Comparison of ENCODE assay signal across 24 cellular contexts in genomic region chr17:5198472-5198871, GRCh38.
DNase-seq lines count a peak whose midpoint lies in the region; ATAC-seq lines count a peak whose summit lies in the region.
"Had no signal": no experiment of that assay in that cellular context is flagged by ENCODE, and none has a peak within 500 bp of the region (broad histone marks: within the 10 kb centered on the region; RNA-seq: fewer than 3 reads in every experiment).

No MANE protein-coding gene starts in this region.

- H3K9me3 Mint-ChIP-seq in stimulated activated naive CD8-positive, alpha-beta T cell treated with anti-CD3 and anti-CD28 coated beads, Interleukin-15, amount 100 ng/mL, for 72 hours, result no peaks in the 10 kb centered on the region
- no peaks in the 10 kb centered on the region for H3K9me3 Mint-ChIP-seq in effector memory CD8-positive, alpha-beta T cell

- H3K36me3 Mint-ChIP-seq in effector memory CD8-positive, alpha-beta T cell (ENCODE audit: insufficient read depth), result peaks cover 5% of the 10 kb centered on the region

- peak overlapping the region in 1 of 2 donors; percentile 90 for H3K27ac Mint-ChIP-seq in stimulated activated naive CD8-positive, alpha-beta T cell treated with anti-CD3 and anti-CD28 coated beads, Interleukin-15, amount 100 ng/mL, for 72 hours
- H3K27ac Mint-ChIP-seq in effector memory CD8-positive, alpha-beta T cell, result peak overlapping the region in 1 of 2 donors; percentile 65
- H3K27ac Mint-ChIP-seq: T-helper 17 cell had no signal

- peak; percentile 37 for ATAC-seq in stimulated activated naive CD8-positive, alpha-beta T cell treated with anti-CD3 and anti-CD28 coated beads, Interleukin-15, Interleukin-2, amounts not matched to agents 100 U/mL and 50 U/mL, for 24 hours
- ATAC-seq in stimulated activated naive CD8-positive, alpha-beta T cell treated with anti-CD3 and anti-CD28 coated beads, Interleukin-15, amount 100 ng/mL, for 72 hours, result no peak
- peak; percentile 35 for ATAC-seq in effector memory CD8-positive, alpha-beta T cell (replicated peaks)
- ATAC-seq in GM19023 (IDR thresholded peaks at IDR 0.05; ENCODE audit: unreplicated experiment) (no peak), GM18867 (IDR thresholded peaks at IDR 0.05; ENCODE audit: unreplicated experiment) (no peak)
- ATAC-seq: left lung, sciatic nerve, T-helper 17 cell had no signal

- no peaks in the 10 kb centered on the region for H3K27me3 Mint-ChIP-seq in stimulated activated naive CD8-positive, alpha-beta T cell treated with anti-CD3 and anti-CD28 coated beads, Interleukin-15, amount 100 ng/mL, for 72 hours
- H3K27me3 Mint-ChIP-seq in effector memory CD8-positive, alpha-beta T cell, result no peaks in the 10 kb centered on the region
- H3K27me3 Mint-ChIP-seq: T-helper 17 cell had no signal

- H3K4me3 Mint-ChIP-seq in stimulated activated naive CD8-positive, alpha-beta T cell treated with anti-CD3 and anti-CD28 coated beads, Interleukin-15, amount 100 ng/mL, for 72 hours, result no peak overlapping the region
- peak overlapping the region; percentile 27 to 40 for H3K4me3 Mint-ChIP-seq in effector memory CD8-positive, alpha-beta T cell
- H3K4me3 Mint-ChIP-seq: T-helper 17 cell had no signal

- peaks cover 13% of the 10 kb centered on the region for H3K4me1 Mint-ChIP-seq in stimulated activated naive CD8-positive, alpha-beta T cell treated with anti-CD3 and anti-CD28 coated beads, Interleukin-15, amount 100 ng/mL, for 72 hours
- H3K4me1 Mint-ChIP-seq in effector memory CD8-positive, alpha-beta T cell (ENCODE audit: low read depth in 2 of 2), result peaks cover 6 to 9% of the 10 kb centered on the region in 2 donors

- no peak for DNase-seq in stimulated activated naive CD8-positive, alpha-beta T cell treated with anti-CD3 and anti-CD28 coated beads, Interleukin-15, Interleukin-2, amounts not matched to agents 100 U/mL and 50 U/mL, for 24 hours
- DNase-seq in stimulated activated naive CD8-positive, alpha-beta T cell treated with anti-CD3 and anti-CD28 coated beads, Interleukin-15, amount 100 ng/mL, for 72 hours, result no peak
- DNase-seq in NAMALWA (ENCODE audit: low spot score), result peak; percentile 38
- DNase-seq in effector memory CD8-positive, alpha-beta T cell, result no peak
- DNase-seq in activated CD4-positive, alpha-beta T cell treated with anti-CD3 and anti-CD28 coated beads, Interleukin-2, amount 50 U/mL, for 4 hours, result no peak
- no peak for DNase-seq in activated naive CD4-positive, alpha-beta T cell treated with Interleukin-2 at 50 U/mL for 16 hours
- DNase-seq: activated CD4-positive, alpha-beta T cell treated with anti-CD3 and anti-CD28 coated beads for 1 hour; activated effector memory CD4-positive, alpha-beta T cell treated with Interleukin-2 at 50 U/mL for 16 hours; activated T-cell treated with anti-CD3 and anti-CD28 coated beads for 4 hours; GM23248; KG1; left lung; mesendoderm; NCI-H1436 treated with DMSO at 0.1 percent for 48 hours; NCI-H446; NCI-H774; nucleus accumbens; RPMI8226; stimulated activated CD4-positive, alpha-beta T cell treated with anti-CD3 and anti-CD28 coated beads, Interleukin-4, amount 100 ng/mL, for 4 hours; stimulated activated naive CD4-positive, alpha-beta T cell treated with Interleukin-2 at 50 U/mL for 16 hours; T-helper 17 cell had no signal

Comparison
In these comparisons a context has a peak if more than half of its experiments do, and no peak if none do; other contexts are left out.
1. ATAC-seq: peak in stimulated activated naive CD8-positive, alpha-beta T cell treated with anti-CD3 and anti-CD28 coated beads, Interleukin-15, Interleukin-2, amounts not matched to agents 100 U/mL and 50 U/mL, for 24 hours (single experiment) and effector memory CD8-positive, alpha-beta T cell (single experiment); none in stimulated activated naive CD8-positive, alpha-beta T cell treated with anti-CD3 and anti-CD28 coated beads, Interleukin-15, amount 100 ng/mL, for 72 hours (single experiment), GM19023 (single experiment) and GM18867 (single experiment).
2. H3K4me3 Mint-ChIP-seq: peak in effector memory CD8-positive, alpha-beta T cell (2 of 2); none in stimulated activated naive CD8-positive, alpha-beta T cell treated with anti-CD3 and anti-CD28 coated beads, Interleukin-15, amount 100 ng/mL, for 72 hours (0 of 2).